ENCODE assay signal across 1 cellular context in the genomic region with DNA sequence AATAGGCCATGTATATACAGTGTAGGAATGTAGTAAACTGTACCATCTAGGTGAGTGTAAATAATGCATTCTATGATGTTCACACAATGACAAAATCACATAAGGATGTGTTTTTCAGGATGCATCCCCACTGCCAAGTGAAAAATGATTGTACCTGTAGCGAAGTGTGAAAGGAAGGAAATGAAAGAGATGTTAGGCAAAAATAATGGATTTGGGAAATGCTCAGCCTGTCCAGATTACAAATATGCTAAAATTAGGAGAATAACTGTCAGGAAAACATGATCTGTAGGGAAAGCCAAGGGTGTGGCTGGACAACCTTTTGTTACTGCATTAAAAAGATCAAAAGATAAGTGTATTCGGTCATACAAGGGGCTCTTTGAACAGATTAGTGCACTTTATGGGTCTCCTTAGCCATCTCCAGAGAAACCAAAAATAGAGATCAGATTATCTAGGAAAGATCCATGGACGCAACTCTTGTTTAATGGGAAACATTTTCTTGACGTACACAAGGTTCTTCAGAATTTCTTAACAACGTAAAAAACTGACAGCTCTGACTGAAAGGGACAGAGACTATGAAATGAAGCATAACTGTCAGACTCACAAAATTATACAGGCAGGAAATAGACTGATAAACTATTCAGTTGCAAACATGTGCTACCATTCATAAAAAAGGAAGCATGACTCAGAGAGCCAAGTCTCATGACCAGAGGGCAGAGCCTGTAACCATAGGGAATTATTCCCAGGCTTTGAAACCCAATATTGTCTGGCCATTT.
TF ChIP-seq lines count a peak whose summit lies in the region.

No MANE protein-coding gene starts in this region.

TF ChIP-seq in K562, 482 proteins besides CTCF, POLR2A, EP300 and RAD21 (continued from another document and continues in another):
- TF ChIP-seq MYC (IDR thresholded peaks at IDR 0.05; ENCODE audit: low read depth, low read length) (0 out of 2 replicates have a peak, but pooled peaks have one; percentile 21), MYC (CRISPR knock-in tag; IDR thresholded peaks at IDR 0.05; ENCODE audit: borderline replicate concordance, low read depth) (no peak), BACH1 (tag; IDR thresholded peaks at IDR 0.05) (peak; percentile 42; the same call in 1 of the 2 replicates), RHOXF2B (CRISPR knock-in tag; conservative IDR thresholded peaks at IDR 0.05) (no peak), CTBP1 (IDR thresholded peaks at IDR 0.05; ENCODE audit: borderline replicate concordance) (no peak), ZNF699 (CRISPR knock-in tag; IDR thresholded peaks at IDR 0.05; ENCODE audit: insufficient replicate concordance) (no peak), SAP30 (IDR thresholded peaks at IDR 0.05; ENCODE audit: borderline replicate concordance, insufficient read depth, low read depth, low read length, poor library complexity, severe bottlenecking) (no peak), FUS (optimal IDR thresholded peaks at IDR 0.05; ENCODE audit: low read depth, low read length) (no peak), MEIS2 (IDR thresholded peaks at IDR 0.05; ENCODE audit: partially characterized antibody) (no peak), ZNF133 (CRISPR knock-in tag; IDR thresholded peaks at IDR 0.05) (no peak), HOXB6 (CRISPR knock-in tag; IDR thresholded peaks at IDR 0.05; ENCODE audit: borderline replicate concordance) (no peak), POLR2AphosphoS5 (IDR thresholded peaks at IDR 0.05; ENCODE audit: control insufficient read depth, insufficient read depth, low read depth, low read length) (no peak), SNRNP70 (optimal IDR thresholded peaks at IDR 0.05; ENCODE audit: low read depth, low read length) (no peak), FOSL1 (tag; conservative IDR thresholded peaks at IDR 0.05) (peak; percentile 93), SRSF3 (IDR thresholded peaks at IDR 0.05; ENCODE audit: insufficient read depth, low read length) (no peak), SIN3B (IDR thresholded peaks at IDR 0.05; ENCODE audit: low read depth) (no peak), NR2C2 (CRISPR knock-in tag; IDR thresholded peaks at IDR 0.05) (no peak), NR2C2 (tag; IDR thresholded peaks at IDR 0.05) (peak; percentile 38; the same call in 1 of the 2 replicates), SP2 (IDR thresholded peaks at IDR 0.05; ENCODE audit: extremely low read depth, low read depth, low read length, poor library complexity, severe bottlenecking) (no peak), RNF2 (IDR thresholded peaks at IDR 0.05) (no peak), ZNF316 (IDR thresholded peaks at IDR 0.05) (no peak), NBN (IDR thresholded peaks at IDR 0.05; ENCODE audit: low read depth) (no peak), PHB (CRISPR knock-in tag; IDR thresholded peaks at IDR 0.05) (no peak), GABPA (tag; conservative IDR thresholded peaks at IDR 0.05; ENCODE audit: low read depth) (peak; percentile 61; the same call in 1 of the 2 replicates), L3MBTL2 (IDR thresholded peaks at IDR 0.05) (peak; percentile 41; the same call in 1 of the 2 replicates), ZNF140 (CRISPR knock-in tag; IDR thresholded peaks at IDR 0.05) (no peak), PHF21A (IDR thresholded peaks at IDR 0.05; ENCODE audit: borderline replicate concordance, low read depth) (no peak), CREM (IDR thresholded peaks at IDR 0.05; ENCODE audit: low read depth) (no peak), MCM2 (IDR thresholded peaks at IDR 0.05; ENCODE audit: low read depth) (no peak), ZNF224 (CRISPR knock-in tag; IDR thresholded peaks at IDR 0.05) (no peak), ZNF175 (CRISPR knock-in tag; IDR thresholded peaks at IDR 0.05; ENCODE audit: low read depth) (peak; percentile 16; the same call in 1 of the 2 replicates), JUNB (CRISPR knock-in tag; conservative IDR thresholded peaks at IDR 0.05) (no peak; the same call in 1 of the 2 replicates), ELF2 (CRISPR knock-in tag; IDR thresholded peaks at IDR 0.05) (no peak), HIVEP1 (CRISPR knock-in tag; IDR thresholded peaks at IDR 0.05) (0 out of 2 replicates have a peak, but pooled peaks have one; percentile 14), ZNF584 (CRISPR knock-in tag; IDR thresholded peaks at IDR 0.05; ENCODE audit: low read depth) (peak; percentile 47; the same call in 1 of the 2 replicates), MYBL2 (IDR thresholded peaks at IDR 0.05; ENCODE audit: low read depth) (no peak), MYBL2 (CRISPR knock-in tag; IDR thresholded peaks at IDR 0.05; ENCODE audit: borderline replicate concordance) (no peak), RBFOX2 (IDR thresholded peaks at IDR 0.05; ENCODE audit: low read depth, low read length) (no peak), KDM5B (IDR thresholded peaks at IDR 0.05; ENCODE audit: insufficient replicate concordance, low read depth, low read length) (no peak), CEBPB (tag; IDR thresholded peaks at IDR 0.05) (no peak), HDAC3 (IDR thresholded peaks at IDR 0.05; ENCODE audit: borderline replicate concordance, partially characterized antibody) (no peak), NCOA4 (IDR thresholded peaks at IDR 0.05; ENCODE audit: partially characterized antibody) (no peak), ZFPM2 (CRISPR knock-in tag; IDR thresholded peaks at IDR 0.05) (no peak), POLR2H (tag; IDR thresholded peaks at IDR 0.05; ENCODE audit: low read depth) (peak; percentile 49; the same call in 1 of the 2 replicates), ARNT (IDR thresholded peaks at IDR 0.05) (no peak)
- TF ChIP-seq, protein P1, sequence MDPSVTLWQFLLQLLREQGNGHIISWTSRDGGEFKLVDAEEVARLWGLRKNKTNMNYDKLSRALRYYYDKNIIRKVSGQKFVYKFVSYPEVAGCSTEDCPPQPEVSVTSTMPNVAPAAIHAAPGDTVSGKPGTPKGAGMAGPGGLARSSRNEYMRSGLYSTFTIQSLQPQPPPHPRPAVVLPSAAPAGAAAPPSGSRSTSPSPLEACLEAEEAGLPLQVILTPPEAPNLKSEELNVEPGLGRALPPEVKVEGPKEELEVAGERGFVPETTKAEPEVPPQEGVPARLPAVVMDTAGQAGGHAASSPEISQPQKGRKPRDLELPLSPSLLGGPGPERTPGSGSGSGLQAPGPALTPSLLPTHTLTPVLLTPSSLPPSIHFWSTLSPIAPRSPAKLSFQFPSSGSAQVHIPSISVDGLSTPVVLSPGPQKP (CRISPR knock-in tag; IDR thresholded peaks at IDR 0.05): no peak
- TF ChIP-seq, protein P2, sequence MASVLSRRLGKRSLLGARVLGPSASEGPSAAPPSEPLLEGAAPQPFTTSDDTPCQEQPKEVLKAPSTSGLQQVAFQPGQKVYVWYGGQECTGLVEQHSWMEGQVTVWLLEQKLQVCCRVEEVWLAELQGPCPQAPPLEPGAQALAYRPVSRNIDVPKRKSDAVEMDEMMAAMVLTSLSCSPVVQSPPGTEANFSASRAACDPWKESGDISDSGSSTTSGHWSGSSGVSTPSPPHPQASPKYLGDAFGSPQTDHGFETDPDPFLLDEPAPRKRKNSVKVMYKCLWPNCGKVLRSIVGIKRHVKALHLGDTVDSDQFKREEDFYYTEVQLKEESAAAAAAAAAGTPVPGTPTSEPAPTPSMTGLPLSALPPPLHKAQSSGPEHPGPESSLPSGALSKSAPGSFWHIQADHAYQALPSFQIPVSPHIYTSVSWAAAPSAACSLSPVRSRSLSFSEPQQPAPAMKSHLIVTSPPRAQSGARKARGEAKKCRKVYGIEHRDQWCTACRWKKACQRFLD (CRISPR knock-in tag; IDR thresholded peaks at IDR 0.05): peak; percentile 74; the same call in 1 of the 2 replicates
- TF ChIP-seq, protein P3, sequence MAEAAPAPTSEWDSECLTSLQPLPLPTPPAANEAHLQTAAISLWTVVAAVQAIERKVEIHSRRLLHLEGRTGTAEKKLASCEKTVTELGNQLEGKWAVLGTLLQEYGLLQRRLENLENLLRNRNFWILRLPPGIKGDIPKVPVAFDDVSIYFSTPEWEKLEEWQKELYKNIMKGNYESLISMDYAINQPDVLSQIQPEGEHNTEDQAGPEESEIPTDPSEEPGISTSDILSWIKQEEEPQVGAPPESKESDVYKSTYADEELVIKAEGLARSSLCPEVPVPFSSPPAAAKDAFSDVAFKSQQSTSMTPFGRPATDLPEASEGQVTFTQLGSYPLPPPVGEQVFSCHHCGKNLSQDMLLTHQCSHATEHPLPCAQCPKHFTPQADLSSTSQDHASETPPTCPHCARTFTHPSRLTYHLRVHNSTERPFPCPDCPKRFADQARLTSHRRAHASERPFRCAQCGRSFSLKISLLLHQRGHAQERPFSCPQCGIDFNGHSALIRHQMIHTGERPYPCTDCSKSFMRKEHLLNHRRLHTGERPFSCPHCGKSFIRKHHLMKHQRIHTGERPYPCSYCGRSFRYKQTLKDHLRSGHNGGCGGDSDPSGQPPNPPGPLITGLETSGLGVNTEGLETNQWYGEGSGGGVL (CRISPR knock-in tag; IDR thresholded peaks at IDR 0.05): no peak
- TF ChIP-seq, protein P4, sequence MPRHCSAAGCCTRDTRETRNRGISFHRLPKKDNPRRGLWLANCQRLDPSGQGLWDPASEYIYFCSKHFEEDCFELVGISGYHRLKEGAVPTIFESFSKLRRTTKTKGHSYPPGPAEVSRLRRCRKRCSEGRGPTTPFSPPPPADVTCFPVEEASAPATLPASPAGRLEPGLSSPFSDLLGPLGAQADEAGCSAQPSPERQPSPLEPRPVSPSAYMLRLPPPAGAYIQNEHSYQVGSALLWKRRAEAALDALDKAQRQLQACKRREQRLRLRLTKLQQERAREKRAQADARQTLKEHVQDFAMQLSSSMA (CRISPR knock-in tag; IDR thresholded peaks at IDR 0.05): no peak
- TF ChIP-seq, protein P5, sequence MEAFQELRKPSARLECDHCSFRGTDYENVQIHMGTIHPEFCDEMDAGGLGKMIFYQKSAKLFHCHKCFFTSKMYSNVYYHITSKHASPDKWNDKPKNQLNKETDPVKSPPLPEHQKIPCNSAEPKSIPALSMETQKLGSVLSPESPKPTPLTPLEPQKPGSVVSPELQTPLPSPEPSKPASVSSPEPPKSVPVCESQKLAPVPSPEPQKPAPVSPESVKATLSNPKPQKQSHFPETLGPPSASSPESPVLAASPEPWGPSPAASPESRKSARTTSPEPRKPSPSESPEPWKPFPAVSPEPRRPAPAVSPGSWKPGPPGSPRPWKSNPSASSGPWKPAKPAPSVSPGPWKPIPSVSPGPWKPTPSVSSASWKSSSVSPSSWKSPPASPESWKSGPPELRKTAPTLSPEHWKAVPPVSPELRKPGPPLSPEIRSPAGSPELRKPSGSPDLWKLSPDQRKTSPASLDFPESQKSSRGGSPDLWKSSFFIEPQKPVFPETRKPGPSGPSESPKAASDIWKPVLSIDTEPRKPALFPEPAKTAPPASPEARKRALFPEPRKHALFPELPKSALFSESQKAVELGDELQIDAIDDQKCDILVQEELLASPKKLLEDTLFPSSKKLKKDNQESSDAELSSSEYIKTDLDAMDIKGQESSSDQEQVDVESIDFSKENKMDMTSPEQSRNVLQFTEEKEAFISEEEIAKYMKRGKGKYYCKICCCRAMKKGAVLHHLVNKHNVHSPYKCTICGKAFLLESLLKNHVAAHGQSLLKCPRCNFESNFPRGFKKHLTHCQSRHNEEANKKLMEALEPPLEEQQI (IDR thresholded peaks at IDR 0.05): no peak
- TF ChIP-seq, protein P6, sequence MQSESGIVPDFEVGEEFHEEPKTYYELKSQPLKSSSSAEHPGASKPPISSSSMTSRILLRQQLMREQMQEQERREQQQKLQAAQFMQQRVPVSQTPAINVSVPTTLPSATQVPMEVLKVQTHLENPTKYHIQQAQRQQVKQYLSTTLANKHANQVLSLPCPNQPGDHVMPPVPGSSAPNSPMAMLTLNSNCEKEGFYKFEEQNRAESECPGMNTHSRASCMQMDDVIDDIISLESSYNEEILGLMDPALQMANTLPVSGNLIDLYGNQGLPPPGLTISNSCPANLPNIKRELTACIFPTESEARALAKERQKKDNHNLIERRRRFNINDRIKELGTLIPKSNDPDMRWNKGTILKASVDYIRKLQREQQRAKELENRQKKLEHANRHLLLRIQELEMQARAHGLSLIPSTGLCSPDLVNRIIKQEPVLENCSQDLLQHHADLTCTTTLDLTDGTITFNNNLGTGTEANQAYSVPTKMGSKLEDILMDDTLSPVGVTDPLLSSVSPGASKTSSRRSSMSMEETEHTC (IDR thresholded peaks at IDR 0.05): 0 out of 2 replicates have a peak, but pooled peaks have one; percentile 37
- TF ChIP-seq, protein P7, sequence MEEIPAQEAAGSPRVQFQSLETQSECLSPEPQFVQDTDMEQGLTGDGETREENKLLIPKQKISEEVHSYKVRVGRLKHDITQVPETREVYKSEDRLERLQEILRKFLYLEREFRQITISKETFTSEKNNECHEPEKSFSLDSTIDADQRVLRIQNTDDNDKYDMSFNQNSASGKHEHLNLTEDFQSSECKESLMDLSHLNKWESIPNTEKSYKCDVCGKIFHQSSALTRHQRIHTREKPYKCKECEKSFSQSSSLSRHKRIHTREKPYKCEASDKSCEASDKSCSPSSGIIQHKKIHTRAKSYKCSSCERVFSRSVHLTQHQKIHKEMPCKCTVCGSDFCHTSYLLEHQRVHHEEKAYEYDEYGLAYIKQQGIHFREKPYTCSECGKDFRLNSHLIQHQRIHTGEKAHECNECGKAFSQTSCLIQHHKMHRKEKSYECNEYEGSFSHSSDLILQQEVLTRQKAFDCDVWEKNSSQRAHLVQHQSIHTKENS (CRISPR knock-in tag; IDR thresholded peaks at IDR 0.05): 0 out of 2 replicates have a peak, but pooled peaks have one; percentile 3
- TF ChIP-seq, protein P8, sequence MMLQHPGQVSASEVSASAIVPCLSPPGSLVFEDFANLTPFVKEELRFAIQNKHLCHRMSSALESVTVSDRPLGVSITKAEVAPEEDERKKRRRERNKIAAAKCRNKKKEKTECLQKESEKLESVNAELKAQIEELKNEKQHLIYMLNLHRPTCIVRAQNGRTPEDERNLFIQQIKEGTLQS (IDR thresholded peaks at IDR 0.05): peak; percentile 70
- TF ChIP-seq, protein P8 (CRISPR knock-in tag; conservative IDR thresholded peaks at IDR 0.05): no peak
- TF ChIP-seq, protein P9, sequence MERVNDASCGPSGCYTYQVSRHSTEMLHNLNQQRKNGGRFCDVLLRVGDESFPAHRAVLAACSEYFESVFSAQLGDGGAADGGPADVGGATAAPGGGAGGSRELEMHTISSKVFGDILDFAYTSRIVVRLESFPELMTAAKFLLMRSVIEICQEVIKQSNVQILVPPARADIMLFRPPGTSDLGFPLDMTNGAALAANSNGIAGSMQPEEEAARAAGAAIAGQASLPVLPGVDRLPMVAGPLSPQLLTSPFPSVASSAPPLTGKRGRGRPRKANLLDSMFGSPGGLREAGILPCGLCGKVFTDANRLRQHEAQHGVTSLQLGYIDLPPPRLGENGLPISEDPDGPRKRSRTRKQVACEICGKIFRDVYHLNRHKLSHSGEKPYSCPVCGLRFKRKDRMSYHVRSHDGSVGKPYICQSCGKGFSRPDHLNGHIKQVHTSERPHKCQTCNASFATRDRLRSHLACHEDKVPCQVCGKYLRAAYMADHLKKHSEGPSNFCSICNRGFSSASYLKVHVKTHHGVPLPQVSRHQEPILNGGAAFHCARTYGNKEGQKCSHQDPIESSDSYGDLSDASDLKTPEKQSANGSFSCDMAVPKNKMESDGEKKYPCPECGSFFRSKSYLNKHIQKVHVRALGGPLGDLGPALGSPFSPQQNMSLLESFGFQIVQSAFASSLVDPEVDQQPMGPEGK (CRISPR knock-in tag; IDR thresholded peaks at IDR 0.05; ENCODE audit: borderline replicate concordance): 0 out of 2 replicates have a peak, but pooled peaks have one; percentile 61
